1 cellular context compared by ENCODE assay signal in genomic region chr3:48446043-48446424, GRCh38.
TF ChIP-seq lines count a peak whose summit lies in the region.

No MANE protein-coding gene starts in this region.

TF ChIP-seq in HCT116, 20 proteins besides CTCF, POLR2A, EP300 and RAD21 (continued from another document):
- TF ChIP-seq, protein P1, sequence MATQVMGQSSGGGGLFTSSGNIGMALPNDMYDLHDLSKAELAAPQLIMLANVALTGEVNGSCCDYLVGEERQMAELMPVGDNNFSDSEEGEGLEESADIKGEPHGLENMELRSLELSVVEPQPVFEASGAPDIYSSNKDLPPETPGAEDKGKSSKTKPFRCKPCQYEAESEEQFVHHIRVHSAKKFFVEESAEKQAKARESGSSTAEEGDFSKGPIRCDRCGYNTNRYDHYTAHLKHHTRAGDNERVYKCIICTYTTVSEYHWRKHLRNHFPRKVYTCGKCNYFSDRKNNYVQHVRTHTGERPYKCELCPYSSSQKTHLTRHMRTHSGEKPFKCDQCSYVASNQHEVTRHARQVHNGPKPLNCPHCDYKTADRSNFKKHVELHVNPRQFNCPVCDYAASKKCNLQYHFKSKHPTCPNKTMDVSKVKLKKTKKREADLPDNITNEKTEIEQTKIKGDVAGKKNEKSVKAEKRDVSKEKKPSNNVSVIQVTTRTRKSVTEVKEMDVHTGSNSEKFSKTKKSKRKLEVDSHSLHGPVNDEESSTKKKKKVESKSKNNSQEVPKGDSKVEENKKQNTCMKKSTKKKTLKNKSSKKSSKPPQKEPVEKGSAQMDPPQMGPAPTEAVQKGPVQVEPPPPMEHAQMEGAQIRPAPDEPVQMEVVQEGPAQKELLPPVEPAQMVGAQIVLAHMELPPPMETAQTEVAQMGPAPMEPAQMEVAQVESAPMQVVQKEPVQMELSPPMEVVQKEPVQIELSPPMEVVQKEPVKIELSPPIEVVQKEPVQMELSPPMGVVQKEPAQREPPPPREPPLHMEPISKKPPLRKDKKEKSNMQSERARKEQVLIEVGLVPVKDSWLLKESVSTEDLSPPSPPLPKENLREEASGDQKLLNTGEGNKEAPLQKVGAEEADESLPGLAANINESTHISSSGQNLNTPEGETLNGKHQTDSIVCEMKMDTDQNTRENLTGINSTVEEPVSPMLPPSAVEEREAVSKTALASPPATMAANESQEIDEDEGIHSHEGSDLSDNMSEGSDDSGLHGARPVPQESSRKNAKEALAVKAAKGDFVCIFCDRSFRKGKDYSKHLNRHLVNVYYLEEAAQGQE (IDR thresholded peaks at IDR 0.05; ENCODE audit: low read depth): no peak
- TF ChIP-seq ZNF274 (IDR thresholded peaks at IDR 0.05; ENCODE audit: low read depth, low read length) (no peak), CBX3 (IDR thresholded peaks at IDR 0.05; ENCODE audit: low read depth) (no peak), FOSL1 (IDR thresholded peaks at IDR 0.05; ENCODE audit: low read depth) (no peak), POLR2AphosphoS5 (IDR thresholded peaks at IDR 0.05; ENCODE audit: low read depth, low read length) (no peak), JUND (IDR thresholded peaks at IDR 0.05) (no peak)
- TF ChIP-seq, protein P2, sequence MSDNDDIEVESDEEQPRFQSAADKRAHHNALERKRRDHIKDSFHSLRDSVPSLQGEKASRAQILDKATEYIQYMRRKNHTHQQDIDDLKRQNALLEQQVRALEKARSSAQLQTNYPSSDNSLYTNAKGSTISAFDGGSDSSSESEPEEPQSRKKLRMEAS (IDR thresholded peaks at IDR 0.05): no peak
